In the genomic region with DNA sequence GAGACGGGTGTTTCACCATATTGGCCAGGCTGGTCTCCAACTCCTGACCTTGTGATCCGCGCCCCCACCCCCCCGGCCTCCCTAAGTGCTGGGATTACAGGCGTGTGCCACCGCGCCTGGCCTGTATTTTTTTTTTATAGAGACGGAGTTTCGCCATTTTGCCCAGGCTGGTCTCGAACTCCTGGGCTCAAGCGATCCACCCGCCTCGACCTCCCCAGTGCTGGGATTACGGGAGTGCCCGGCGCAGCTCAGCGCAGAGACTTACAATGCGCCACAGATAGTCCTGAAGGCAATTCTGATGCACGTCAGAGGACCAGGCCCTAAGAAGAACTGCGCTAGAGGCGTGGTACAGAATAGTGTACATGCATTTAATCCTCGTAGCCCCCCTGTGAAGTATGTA, we compare ENCODE assay signal across 8 cellular contexts. TPM values are rescaled to one million over a fixed set of nuclear protein-coding genes. Genes with fewer than 3 reads are reported as not detected.
DNase-seq lines count a peak whose midpoint lies in the region; ATAC-seq, FAIRE-seq and TF ChIP-seq lines count a peak whose summit lies in the region.

No MANE protein-coding gene starts in this region.

- CTCF ChIA-PET in activated CD8-positive, alpha-beta memory T cell treated with anti-CD3 and anti-CD28 coated beads, Interleukin-2, amount 10 ng/mL, durations not matched to agents 7 days and 5 days (lab: Charles Lee) = interaction anchor here (1.2 to 3.8 kb wide), 7 partner anchors 10 to 82 kb away, joined by 3 to 23 read pairs (median 8); partner anchors contain the start of genes ARL2, TM7SF2 and ZNHIT2
- CTCF ChIA-PET in HepG2 (lab: Yijun Ruan, JAX; ENCODE audit: low intra/inter-chr PET ratio, low total read pairs) = no interaction called here

- 92% methylated on average over 22 of the region's 22 CpGs for WGBS in HepG2 (ENCODE audit: low lambda C conversion rate)

- POLR2A ChIA-PET in HepG2 (lab: Yijun Ruan, JAX) = interaction anchor here (1.5 to 8.1 kb wide), 8 partner anchors 17 to 86 kb away, joined by 4 to 86 read pairs (median 6); partner anchors contain the start of genes CAPN1, FAU, MRPL49 and TM7SF2

- BruUV-seq in HepG2 (replicated peaks; lab: Mats Ljungman, UMichigan) = no TSS peak

- DNase-seq in activated CD8-positive, alpha-beta memory T cell treated with anti-CD3 and anti-CD28 coated beads, Interleukin-2, amount 10 ng/mL, durations not matched to agents 7 days and 5 days = no peak
- no peak for DNase-seq in activated CD8-positive, alpha-beta memory T cell treated with anti-CD3 and anti-CD28 coated beads, Interleukin-2, amount 50 U/mL, for 4 hours
- no peak for DNase-seq in ascending aorta (ENCODE audit: low spot score in 2 of 2)
- DNase-seq in HepG2 (ENCODE audit: low spot score) = no peak
- no peak for DNase-seq in thoracic aorta (ENCODE audit: low spot score)
- no peak for DNase-seq in NCI-H526 treated with DMSO at 0.1 percent for 48 hours (lab: John Stamatoyannopoulos, UW)
- DNase-seq in activated CD4-positive, alpha-beta T cell treated with anti-CD3 and anti-CD28 coated beads, Interleukin-2, amount 50 U/mL, for 1 hour = no peak

- peaks cover 5% of the 10 kb centered on the region for H3K79me2 ChIP-seq in HepG2 (ENCODE audit: insufficient read depth, low read length)

- no peaks in the 10 kb centered on the region for H3K27me3 ChIP-seq in ascending aorta
- no peaks in the 10 kb centered on the region; a peak in 1 of 5 replicates for H3K27me3 ChIP-seq in HepG2 (ENCODE audit: control insufficient read depth in 1 of 2, insufficient read depth in 2 of 2, low read length in 2 of 2)
- H3K27me3 ChIP-seq in thoracic aorta (replicated peaks; ENCODE audit: insufficient read depth) = no peaks in the 10 kb centered on the region

- TF ChIP-seq EP300 in HepG2 (IDR thresholded peaks at IDR 0.05; ENCODE audit: low read depth in 2 of 2, low read length in 2 of 2) = no peak
- no peak for TF ChIP-seq EP300 in HepG2 (CRISPR knock-in tag; IDR thresholded peaks at IDR 0.05; ENCODE audit: borderline replicate concordance)

- no peak overlapping the region for H2AFZ ChIP-seq in HepG2 (ENCODE audit: low read length)

- intact Hi-C loops in ascending aorta (cut with DNase I) (loop anchor here (5.0 kb wide), 2 partner anchors 83 to 178 kb away; partner anchors contain the start of genes ARL2 and ATG2A), HepG2 (cut with micrococcal nuclease; ENCODE audit: unreplicated experiment) (no loop called here)

- peak overlapping the region; percentile 96 for H3K27ac Mint-ChIP-seq in activated CD8-positive, alpha-beta memory T cell treated with anti-CD3 and anti-CD28 coated beads, Interleukin-2, amount 10 ng/mL, durations not matched to agents 7 days and 5 days

- no peak for TF ChIP-seq POLR2A in HepG2 (IDR thresholded peaks at IDR 0.05; ENCODE audit: insufficient read depth in 1 of 2, low read depth in 2 of 2, low read length in 2 of 2)
- TF ChIP-seq POLR2A in GM18505 (IDR thresholded peaks at IDR 0.05; ENCODE audit: borderline replicate concordance, extremely low read depth, insufficient read depth, insufficient read length) = no peak

- H3K27ac ChIP-seq in ascending aorta (peak overlapping the region in 1 of 2 donors; percentile 95), HepG2 (ENCODE audit: extremely low read length, insufficient read depth, low read length) (peak overlapping the region; percentile 93), thoracic aorta (peak overlapping the region; percentile 81 to 93)

- peaks cover 6% of the 10 kb centered on the region for H3K36me3 Mint-ChIP-seq in activated CD8-positive, alpha-beta memory T cell treated with anti-CD3 and anti-CD28 coated beads, Interleukin-2, amount 10 ng/mL, durations not matched to agents 7 days and 5 days

- peak overlapping the region; percentile 94 for H3K4me3 Mint-ChIP-seq in activated CD8-positive, alpha-beta memory T cell treated with anti-CD3 and anti-CD28 coated beads, Interleukin-2, amount 10 ng/mL, durations not matched to agents 7 days and 5 days

- H3K9ac ChIP-seq in HepG2 (ENCODE audit: insufficient read depth, low read depth, low read length) = peak overlapping the region; percentile 83

- H3K9me3 ChIP-seq in ascending aorta (no peaks in the 10 kb centered on the region), HepG2 (ENCODE audit: low read length) (no peaks in the 10 kb centered on the region), thoracic aorta (no peaks in the 10 kb centered on the region)

- no peak for TF ChIP-seq CTCF in ascending aorta (IDR thresholded peaks at IDR 0.05)
- no peak for TF ChIP-seq CTCF in HepG2 (CRISPR knock-in tag; IDR thresholded peaks at IDR 0.05)
- TF ChIP-seq CTCF in thoracic aorta (IDR thresholded peaks at IDR 0.05) = no peak

- ATAC-seq in activated CD8-positive, alpha-beta memory T cell treated with anti-CD3 and anti-CD28 coated beads, Interleukin-2, amount 10 ng/mL, durations not matched to agents 7 days and 5 days = no peak
- ATAC-seq in HepG2 = no peak
- ATAC-seq in thoracic aorta (ENCODE audit: insufficient number of reproducible peaks, low FRiP score, low read depth) = no peak
- no peak for ATAC-seq in GM18505 (IDR thresholded peaks at IDR 0.05; ENCODE audit: unreplicated experiment)

- H3K36me3 ChIP-seq in ascending aorta = peaks cover 0 to 5% of the 10 kb centered on the region in 2 donors
- peaks cover 0 to 4% of the 10 kb centered on the region in 2 experiments; a peak in 1 of 5 replicates for H3K36me3 ChIP-seq in HepG2 (replicated peaks in 1 of 2; ENCODE audit: control insufficient read depth in 1 of 2, insufficient read depth in 2 of 2, low read length in 2 of 2)
- H3K36me3 ChIP-seq in thoracic aorta = no peaks in the 10 kb centered on the region

- H3K9me3 Mint-ChIP-seq in activated CD8-positive, alpha-beta memory T cell treated with anti-CD3 and anti-CD28 coated beads, Interleukin-2, amount 10 ng/mL, durations not matched to agents 7 days and 5 days (ENCODE audit: low read depth) = no peaks in the 10 kb centered on the region

- H3K4me3 ChIP-seq in ascending aorta (peak overlapping the region; percentile 73 to 80), HepG2 (replicated peaks in 1 of 3; ENCODE audit: insufficient read depth in 1 of 3, low read depth in 2 of 3, low read length in 3 of 3) (peak overlapping the region; percentile 78 to 85 (median 83); a peak in 3 of 6 replicates), thoracic aorta (peak overlapping the region; percentile 97)

- TF ChIP-seq RAD21 in HepG2 (CRISPR knock-in tag; IDR thresholded peaks at IDR 0.05) = no peak

- in situ Hi-C loops in HepG2 (cut with HindIII; ENCODE audit: extremely low pct_ligation_motif_present, low pct_unique_long_range_greater_than_20kb) = no loop called here

- peaks cover 21% of the 10 kb centered on the region for H3K4me1 Mint-ChIP-seq in activated CD8-positive, alpha-beta memory T cell treated with anti-CD3 and anti-CD28 coated beads, Interleukin-2, amount 10 ng/mL, durations not matched to agents 7 days and 5 days

- H3K27me3 Mint-ChIP-seq in activated CD8-positive, alpha-beta memory T cell treated with anti-CD3 and anti-CD28 coated beads, Interleukin-2, amount 10 ng/mL, durations not matched to agents 7 days and 5 days = no peaks in the 10 kb centered on the region

- H3K4me1 ChIP-seq in ascending aorta = peaks cover 3 to 15% of the 10 kb centered on the region in 2 donors
- peaks cover 50% of the 10 kb centered on the region for H3K4me1 ChIP-seq in HepG2 (ENCODE audit: insufficient read depth, low read length)
- H3K4me1 ChIP-seq in thoracic aorta (ENCODE audit: control insufficient read depth in 1 of 2, low read depth in 2 of 2) = peaks cover 9 to 18% of the 10 kb centered on the region in 2 donors

- no peaks in the 10 kb centered on the region for H4K20me1 ChIP-seq in HepG2 (ENCODE audit: insufficient read depth, low read length)

- H3K4me2 ChIP-seq in HepG2 (ENCODE audit: low read depth, low read length) = peak overlapping the region; percentile 98

- no peak for FAIRE-seq in HepG2 (lab: Jason Lieb, UNC)

RNA-seq across cellular contexts. Expression of gene VPS51, which starts 0.6 kb away (rescaled TPM):
- 100 to 1,000 TPM; 104 to 116 TPM for total RNA-seq in activated CD8-positive, alpha-beta memory T cell treated with anti-CD3 and anti-CD28 coated beads, Interleukin-2, amount 10 ng/mL, durations not matched to agents 7 days and 5 days
- total RNA-seq in ascending aorta (226 TPM), HepG2 (2016; rRNA removed; fragmentation: Illumina TruSeq; extraction: Trizol) (57.4 and 76.3 TPM in 2 replicates), thoracic aorta (100 to 1,000 TPM; 333 to 498 TPM)
- total RNA-seq in HepG2 (2016; cell fraction: cytosol; rRNA removed; fragmentation: Illumina TruSeq; extraction: Trizol; ENCODE audit: low read depth) = 19.9 and 21.8 TPM in 2 replicates
- 57.9 and 73.3 TPM in 2 replicates for total RNA-seq in HepG2 (2016; cell fraction: insoluble cytoplasmic fraction; rRNA removed; fragmentation: Illumina TruSeq; extraction: Trizol)
- 41.6 and 45.8 TPM in 2 replicates for total RNA-seq in HepG2 (2016; cell fraction: membrane; rRNA removed; fragmentation: Illumina TruSeq; extraction: Trizol)
- total RNA-seq in HepG2 (2016; cell fraction: nucleus; rRNA removed; fragmentation: Illumina TruSeq; extraction: Trizol) = 39.3 and 42.6 TPM in 2 replicates
- 90.6 and 104 TPM in 2 replicates for polyA plus RNA-seq in HepG2 (2011; rRNA removed)
- polyA plus RNA-seq in HepG2 (2011; cell fraction: cytosol; rRNA removed) = 71.6 and 122 TPM in 2 replicates
- polyA plus RNA-seq in HepG2 (2011; cell fraction: nucleus; rRNA removed) = 109 and 133 TPM in 2 replicates
- 63.3 and 65.8 TPM in 2 replicates for polyA plus RNA-seq in HepG2 (2012)
- 10.5 and 13.0 TPM in 2 replicates for polyA plus RNA-seq in HepG2 (2016; cell fraction: cytosol; fragmentation: Illumina TruSeq; extraction: Trizol; ENCODE audit: low read depth)
- 57.3 and 57.6 TPM in 2 replicates for polyA plus RNA-seq in HepG2 (2016; cell fraction: insoluble cytoplasmic fraction; fragmentation: Illumina TruSeq; extraction: Trizol; ENCODE audit: low read depth)
- 31.4 and 34.7 TPM in 2 replicates for polyA plus RNA-seq in HepG2 (2016; cell fraction: membrane; fragmentation: Illumina TruSeq; extraction: Trizol; ENCODE audit: low read depth)
- polyA plus RNA-seq in HepG2 (2016; cell fraction: nucleus; fragmentation: Illumina TruSeq; extraction: Trizol; ENCODE audit: insufficient read depth, low read depth) = 69.3 and 82.4 TPM in 2 replicates
- polyA minus RNA-seq in HepG2 (2011; rRNA and poly(A)+ RNA removed; ENCODE audit: low replicate concordance) = 231 and 328 TPM in 2 replicates
- polyA minus RNA-seq in HepG2 (2011; cell fraction: cytosol; rRNA and poly(A)+ RNA removed) = 114 and 132 TPM in 2 replicates
- 53.6 and 55.8 TPM in 2 replicates for polyA minus RNA-seq in HepG2 (2011; cell fraction: nucleus; rRNA and poly(A)+ RNA removed)

RNA-seq across cellular contexts. Expression of gene ZFPL1, which starts 11.4 kb away (rescaled TPM):
- 10 to 100 TPM; 28.3 to 32.4 TPM for total RNA-seq in activated CD8-positive, alpha-beta memory T cell treated with anti-CD3 and anti-CD28 coated beads, Interleukin-2, amount 10 ng/mL, durations not matched to agents 7 days and 5 days
- total RNA-seq in ascending aorta (93.6 TPM), HepG2 (2016; rRNA removed; fragmentation: Illumina TruSeq; extraction: Trizol) (27.6 and 32.2 TPM in 2 replicates), thoracic aorta (10 to 100 TPM; 36.0 to 51.2 TPM)
- 18.5 and 24.3 TPM in 2 replicates for total RNA-seq in HepG2 (2016; cell fraction: cytosol; rRNA removed; fragmentation: Illumina TruSeq; extraction: Trizol; ENCODE audit: low read depth)
- 23.3 and 34.5 TPM in 2 replicates for total RNA-seq in HepG2 (2016; cell fraction: insoluble cytoplasmic fraction; rRNA removed; fragmentation: Illumina TruSeq; extraction: Trizol)
- total RNA-seq in HepG2 (2016; cell fraction: membrane; rRNA removed; fragmentation: Illumina TruSeq; extraction: Trizol) = 24.9 and 32.0 TPM in 2 replicates
- 20.7 and 22.6 TPM in 2 replicates for total RNA-seq in HepG2 (2016; cell fraction: nucleus; rRNA removed; fragmentation: Illumina TruSeq; extraction: Trizol)
- 49.7 and 56.0 TPM in 2 replicates for polyA plus RNA-seq in HepG2 (2011; rRNA removed)
- 29.9 and 43.2 TPM in 2 replicates for polyA plus RNA-seq in HepG2 (2011; cell fraction: cytosol; rRNA removed)
- 58.5 and 59.4 TPM in 2 replicates for polyA plus RNA-seq in HepG2 (2011; cell fraction: nucleus; rRNA removed)
- 21.4 and 31.3 TPM in 2 replicates for polyA plus RNA-seq in HepG2 (2012)
- 23.6 and 30.1 TPM in 2 replicates for polyA plus RNA-seq in HepG2 (2016; cell fraction: cytosol; fragmentation: Illumina TruSeq; extraction: Trizol; ENCODE audit: low read depth)
- polyA plus RNA-seq in HepG2 (2016; cell fraction: insoluble cytoplasmic fraction; fragmentation: Illumina TruSeq; extraction: Trizol; ENCODE audit: low read depth) = 27.9 and 36.5 TPM in 2 replicates
- 25.0 and 25.2 TPM in 2 replicates for polyA plus RNA-seq in HepG2 (2016; cell fraction: membrane; fragmentation: Illumina TruSeq; extraction: Trizol; ENCODE audit: low read depth)
- 33.5 and 40.8 TPM in 2 replicates for polyA plus RNA-seq in HepG2 (2016; cell fraction: nucleus; fragmentation: Illumina TruSeq; extraction: Trizol; ENCODE audit: insufficient read depth, low read depth)
- polyA minus RNA-seq in HepG2 (2011; rRNA and poly(A)+ RNA removed; ENCODE audit: low replicate concordance) = 50.7 and 52.3 TPM in 2 replicates
- polyA minus RNA-seq in HepG2 (2011; cell fraction: cytosol; rRNA and poly(A)+ RNA removed) = 15.5 and 16.8 TPM in 2 replicates
- 40.4 and 59.2 TPM in 2 replicates for polyA minus RNA-seq in HepG2 (2011; cell fraction: nucleus; rRNA and poly(A)+ RNA removed)

RNA-seq across cellular contexts. Expression of gene CDCA5, which starts 11.6 kb away (rescaled TPM):
- total RNA-seq in activated CD8-positive, alpha-beta memory T cell treated with anti-CD3 and anti-CD28 coated beads, Interleukin-2, amount 10 ng/mL, durations not matched to agents 7 days and 5 days = 100 to 1,000 TPM; 128 to 147 TPM
- total RNA-seq in ascending aorta = not detected
- 50.6 and 63.1 TPM in 2 replicates for total RNA-seq in HepG2 (2016; rRNA removed; fragmentation: Illumina TruSeq; extraction: Trizol)
- total RNA-seq in HepG2 (2016; cell fraction: cytosol; rRNA removed; fragmentation: Illumina TruSeq; extraction: Trizol; ENCODE audit: low read depth) = 10.5 and 13.6 TPM in 2 replicates
- total RNA-seq in HepG2 (2016; cell fraction: insoluble cytoplasmic fraction; rRNA removed; fragmentation: Illumina TruSeq; extraction: Trizol) = 51.6 and 54.0 TPM in 2 replicates
- total RNA-seq in HepG2 (2016; cell fraction: membrane; rRNA removed; fragmentation: Illumina TruSeq; extraction: Trizol) = 34.2 and 34.8 TPM in 2 replicates
- total RNA-seq in HepG2 (2016; cell fraction: nucleus; rRNA removed; fragmentation: Illumina TruSeq; extraction: Trizol) = 28.5 and 29.9 TPM in 2 replicates
- polyA plus RNA-seq in HepG2 (2011; rRNA removed) = 9.8 and 13.5 TPM in 2 replicates
- polyA plus RNA-seq in HepG2 (2011; cell fraction: cytosol; rRNA removed) = 9.8 and 14.9 TPM in 2 replicates
- 13.0 and 18.3 TPM in 2 replicates for polyA plus RNA-seq in HepG2 (2011; cell fraction: nucleus; rRNA removed)
- 9.0 and 19.7 TPM in 2 replicates for polyA plus RNA-seq in HepG2 (2012)
- polyA plus RNA-seq in HepG2 (2016; cell fraction: cytosol; fragmentation: Illumina TruSeq; extraction: Trizol; ENCODE audit: low read depth) = 10.9 and 11.2 TPM in 2 replicates
- 71.5 and 74.3 TPM in 2 replicates for polyA plus RNA-seq in HepG2 (2016; cell fraction: insoluble cytoplasmic fraction; fragmentation: Illumina TruSeq; extraction: Trizol; ENCODE audit: low read depth)
- polyA plus RNA-seq in HepG2 (2016; cell fraction: membrane; fragmentation: Illumina TruSeq; extraction: Trizol; ENCODE audit: low read depth) = 26.4 and 29.7 TPM in 2 replicates
- polyA plus RNA-seq in HepG2 (2016; cell fraction: nucleus; fragmentation: Illumina TruSeq; extraction: Trizol; ENCODE audit: insufficient read depth, low read depth) = 62.8 and 64.8 TPM in 2 replicates
- 21.2 and 61.0 TPM in 2 replicates for polyA minus RNA-seq in HepG2 (2011; rRNA and poly(A)+ RNA removed; ENCODE audit: low replicate concordance)
- polyA minus RNA-seq in HepG2 (2011; cell fraction: cytosol; rRNA and poly(A)+ RNA removed) = 8.1 and 8.3 TPM in 2 replicates
- 7.0 and 10.6 TPM in 2 replicates for polyA minus RNA-seq in HepG2 (2011; cell fraction: nucleus; rRNA and poly(A)+ RNA removed)
- 1 to 10 TPM in 1 of 2 donors, under 1 TPM in 1; 0.54 to 5.3 TPM for total RNA-seq in thoracic aorta

RNA-seq across cellular contexts. Expression of gene TM7SF2, which starts 16.2 kb away (rescaled TPM):
- total RNA-seq in activated CD8-positive, alpha-beta memory T cell treated with anti-CD3 and anti-CD28 coated beads, Interleukin-2, amount 10 ng/mL, durations not matched to agents 7 days and 5 days = 10 to 100 TPM; 21.0 to 26.2 TPM
- total RNA-seq in ascending aorta (10.6 TPM), HepG2 (2016; rRNA removed; fragmentation: Illumina TruSeq; extraction: Trizol) (28.8 and 66.9 TPM in 2 replicates), thoracic aorta (10 to 100 TPM in 1 of 2 donors, 1 to 10 TPM in 1; 2.5 to 49.0 TPM)
- 49.5 and 66.5 TPM in 2 replicates for total RNA-seq in HepG2 (2016; cell fraction: cytosol; rRNA removed; fragmentation: Illumina TruSeq; extraction: Trizol; ENCODE audit: low read depth)
- total RNA-seq in HepG2 (2016; cell fraction: insoluble cytoplasmic fraction; rRNA removed; fragmentation: Illumina TruSeq; extraction: Trizol) = 29.7 and 70.5 TPM in 2 replicates
- total RNA-seq in HepG2 (2016; cell fraction: membrane; rRNA removed; fragmentation: Illumina TruSeq; extraction: Trizol) = 64.7 and 77.2 TPM in 2 replicates
- total RNA-seq in HepG2 (2016; cell fraction: nucleus; rRNA removed; fragmentation: Illumina TruSeq; extraction: Trizol) = 57.7 and 67.5 TPM in 2 replicates
- 56.0 and 75.6 TPM in 2 replicates for polyA plus RNA-seq in HepG2 (2011; rRNA removed)
- polyA plus RNA-seq in HepG2 (2011; cell fraction: cytosol; rRNA removed) = 60.6 and 76.1 TPM in 2 replicates
- 104 and 129 TPM in 2 replicates for polyA plus RNA-seq in HepG2 (2011; cell fraction: nucleus; rRNA removed)
- 25.8 and 43.4 TPM in 2 replicates for polyA plus RNA-seq in HepG2 (2012)
- polyA plus RNA-seq in HepG2 (2016; cell fraction: cytosol; fragmentation: Illumina TruSeq; extraction: Trizol; ENCODE audit: low read depth) = 66.7 and 89.2 TPM in 2 replicates
- 41.3 and 42.6 TPM in 2 replicates for polyA plus RNA-seq in HepG2 (2016; cell fraction: insoluble cytoplasmic fraction; fragmentation: Illumina TruSeq; extraction: Trizol; ENCODE audit: low read depth)
- polyA plus RNA-seq in HepG2 (2016; cell fraction: membrane; fragmentation: Illumina TruSeq; extraction: Trizol; ENCODE audit: low read depth) = 71.6 and 83.6 TPM in 2 replicates
- 137 and 142 TPM in 2 replicates for polyA plus RNA-seq in HepG2 (2016; cell fraction: nucleus; fragmentation: Illumina TruSeq; extraction: Trizol; ENCODE audit: insufficient read depth, low read depth)
- polyA minus RNA-seq in HepG2 (2011; rRNA and poly(A)+ RNA removed; ENCODE audit: low replicate concordance) = 18.1 and 162 TPM in 2 replicates
- polyA minus RNA-seq in HepG2 (2011; cell fraction: cytosol; rRNA and poly(A)+ RNA removed) = 25.1 and 27.4 TPM in 2 replicates
- polyA minus RNA-seq in HepG2 (2011; cell fraction: nucleus; rRNA and poly(A)+ RNA removed) = 28.7 and 33.4 TPM in 2 replicates

RNA-seq across cellular contexts. Expression of gene ZNHIT2, which starts 22.1 kb away (rescaled TPM):
- total RNA-seq in activated CD8-positive, alpha-beta memory T cell treated with anti-CD3 and anti-CD28 coated beads, Interleukin-2, amount 10 ng/mL, durations not matched to agents 7 days and 5 days = 10 to 100 TPM; 10.5 to 13.5 TPM
- 35.3 TPM for total RNA-seq in ascending aorta
- 5.7 and 6.5 TPM in 2 replicates for total RNA-seq in HepG2 (2016; rRNA removed; fragmentation: Illumina TruSeq; extraction: Trizol)
- 2.9 and 4.3 TPM in 2 replicates for total RNA-seq in HepG2 (2016; cell fraction: cytosol; rRNA removed; fragmentation: Illumina TruSeq; extraction: Trizol; ENCODE audit: low read depth)
- total RNA-seq in HepG2 (2016; cell fraction: insoluble cytoplasmic fraction; rRNA removed; fragmentation: Illumina TruSeq; extraction: Trizol) = 5.4 and 6.3 TPM in 2 replicates
- 3.5 and 4.3 TPM in 2 replicates for total RNA-seq in HepG2 (2016; cell fraction: membrane; rRNA removed; fragmentation: Illumina TruSeq; extraction: Trizol)
- 3.6 and 3.9 TPM in 2 replicates for total RNA-seq in HepG2 (2016; cell fraction: nucleus; rRNA removed; fragmentation: Illumina TruSeq; extraction: Trizol)
- polyA plus RNA-seq in HepG2 (2011; rRNA removed) = 1.1 TPM in 2 replicates
- 0.86 and 2.0 TPM in 2 replicates for polyA plus RNA-seq in HepG2 (2011; cell fraction: cytosol; rRNA removed)
- 1.7 and 2.2 TPM in 2 replicates for polyA plus RNA-seq in HepG2 (2011; cell fraction: nucleus; rRNA removed)
- polyA plus RNA-seq in HepG2 (2012) = 1.6 and 2.5 TPM in 2 replicates
- polyA plus RNA-seq in HepG2 (2016; cell fraction: cytosol; fragmentation: Illumina TruSeq; extraction: Trizol; ENCODE audit: low read depth) = 3.0 and 3.1 TPM in 2 replicates
- 4.0 and 4.7 TPM in 2 replicates for polyA plus RNA-seq in HepG2 (2016; cell fraction: insoluble cytoplasmic fraction; fragmentation: Illumina TruSeq; extraction: Trizol; ENCODE audit: low read depth)
- 2.8 and 2.9 TPM in 2 replicates for polyA plus RNA-seq in HepG2 (2016; cell fraction: membrane; fragmentation: Illumina TruSeq; extraction: Trizol; ENCODE audit: low read depth)
- 6.2 and 6.5 TPM in 2 replicates for polyA plus RNA-seq in HepG2 (2016; cell fraction: nucleus; fragmentation: Illumina TruSeq; extraction: Trizol; ENCODE audit: insufficient read depth, low read depth)
- 3.0 and 5.8 TPM in 2 replicates for polyA minus RNA-seq in HepG2 (2011; rRNA and poly(A)+ RNA removed; ENCODE audit: low replicate concordance)
- 2.4 and 3.3 TPM in 2 replicates for polyA minus RNA-seq in HepG2 (2011; cell fraction: cytosol; rRNA and poly(A)+ RNA removed)
- 0.75 and 4.1 TPM in 2 replicates for polyA minus RNA-seq in HepG2 (2011; cell fraction: nucleus; rRNA and poly(A)+ RNA removed)
- total RNA-seq in thoracic aorta = 10 to 100 TPM; 10.0 to 13.8 TPM
